ENCODE assay signal across 1 cellular context in genomic region chr12:56687225-56688128, GRCh38.
A peak's percentile ranks its signal among the peaks of the same experiment; 100 is the strongest.
TF ChIP-seq lines count a peak whose summit lies in the region.

No MANE protein-coding gene starts in this region.

TF ChIP-seq in GM12878, 131 proteins besides CTCF, POLR2A, EP300 and RAD21 (continued from another document):
- TF ChIP-seq NKRF (conservative IDR thresholded peaks at IDR 0.05) (peak; percentile 71), NFXL1 (IDR thresholded peaks at IDR 0.05; ENCODE audit: borderline replicate concordance) (no peak), PBX3 (IDR thresholded peaks at IDR 0.05; ENCODE audit: insufficient replicate concordance, low read depth, low read length) (no peak), MLLT1 (IDR thresholded peaks at IDR 0.05) (peak; percentile 73), ASH2L (IDR thresholded peaks at IDR 0.05; ENCODE audit: borderline replicate concordance, low read depth) (no peak), BCL11A (IDR thresholded peaks at IDR 0.05; ENCODE audit: low read depth, low read length) (no peak), TBL1XR1 (IDR thresholded peaks at IDR 0.05; ENCODE audit: low read depth, low read length) (no peak), CREM (IDR thresholded peaks at IDR 0.05; ENCODE audit: low read depth) (no peak), BRCA1 (IDR thresholded peaks at IDR 0.05; ENCODE audit: low read depth, low read length) (no peak), KLF5 (IDR thresholded peaks at IDR 0.05; ENCODE audit: partially characterized antibody) (no peak), SMAD5 (IDR thresholded peaks at IDR 0.05; ENCODE audit: low read depth) (peak; percentile 87), RELA (IDR thresholded peaks at IDR 0.05; ENCODE audit: borderline replicate concordance, partially characterized antibody) (no peak), RB1 (IDR thresholded peaks at IDR 0.05; ENCODE audit: borderline replicate concordance) (0 out of 2 replicates have a peak, but pooled peaks have one; percentile 61), MEF2A (IDR thresholded peaks at IDR 0.05; ENCODE audit: insufficient read depth, low read depth, low read length) (no peak), RAD51 (IDR thresholded peaks at IDR 0.05) (no peak), CBX3 (IDR thresholded peaks at IDR 0.05; ENCODE audit: borderline replicate concordance, low read depth) (no peak), ATF7 (IDR thresholded peaks at IDR 0.05; ENCODE audit: low read depth) (no peak), ESRRA (IDR thresholded peaks at IDR 0.05; ENCODE audit: low read length) (0 out of 2 replicates have a peak, but pooled peaks have one; percentile 38), TCF12 (IDR thresholded peaks at IDR 0.05; ENCODE audit: low read depth, low read length) (no peak), SIX5 (IDR thresholded peaks at IDR 0.05; ENCODE audit: low read depth, low read length, severe bottlenecking) (no peak), ETV6 (conservative IDR thresholded peaks at IDR 0.05 in 1 of 2, IDR thresholded peaks at IDR 0.05 in 1 of 2; ENCODE audit: borderline replicate concordance in 1 of 2, low read depth in 1 of 2) (no peak), SIN3A (IDR thresholded peaks at IDR 0.05; ENCODE audit: low read depth, low read length) (peak; percentile 36; the same call in 1 of the 2 replicates), IKZF1 (conservative IDR thresholded peaks at IDR 0.05) (no peak; the same call in 1 of the 2 replicates), USF2 (IDR thresholded peaks at IDR 0.05; ENCODE audit: borderline replicate concordance, low read depth, low read length) (no peak), YY1 (IDR thresholded peaks at IDR 0.05; ENCODE audit: low read depth, low read length) (peak; percentile 28; the same call in 1 of the 2 replicates), KAT2A (conservative IDR thresholded peaks at IDR 0.05; ENCODE audit: control insufficient read depth, low read depth, low read length) (no peak), ZNF622 (IDR thresholded peaks at IDR 0.05) (no peak), NFYA (IDR thresholded peaks at IDR 0.05; ENCODE audit: borderline replicate concordance, low read depth, low read length) (no peak), POLR2AphosphoS5 (IDR thresholded peaks at IDR 0.05; ENCODE audit: low read length) (peak; percentile 66), RCOR1 (conservative IDR thresholded peaks at IDR 0.05; ENCODE audit: low read depth, low read length) (no peak), TCF3 (IDR thresholded peaks at IDR 0.05; ENCODE audit: borderline replicate concordance, insufficient read depth, low read depth, low read length) (no peak), SMC3 (IDR thresholded peaks at IDR 0.05; ENCODE audit: borderline replicate concordance, low read length) (no peak), TCF7 (IDR thresholded peaks at IDR 0.05; ENCODE audit: borderline replicate concordance) (no peak), MTA2 (IDR thresholded peaks at IDR 0.05; ENCODE audit: low read depth) (no peak), STAT3 (IDR thresholded peaks at IDR 0.05; ENCODE audit: low read depth, low read length) (no peak)
- TF ChIP-seq, protein P1, sequence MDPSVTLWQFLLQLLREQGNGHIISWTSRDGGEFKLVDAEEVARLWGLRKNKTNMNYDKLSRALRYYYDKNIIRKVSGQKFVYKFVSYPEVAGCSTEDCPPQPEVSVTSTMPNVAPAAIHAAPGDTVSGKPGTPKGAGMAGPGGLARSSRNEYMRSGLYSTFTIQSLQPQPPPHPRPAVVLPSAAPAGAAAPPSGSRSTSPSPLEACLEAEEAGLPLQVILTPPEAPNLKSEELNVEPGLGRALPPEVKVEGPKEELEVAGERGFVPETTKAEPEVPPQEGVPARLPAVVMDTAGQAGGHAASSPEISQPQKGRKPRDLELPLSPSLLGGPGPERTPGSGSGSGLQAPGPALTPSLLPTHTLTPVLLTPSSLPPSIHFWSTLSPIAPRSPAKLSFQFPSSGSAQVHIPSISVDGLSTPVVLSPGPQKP (IDR thresholded peaks at IDR 0.05; ENCODE audit: low read depth, low read length): no peak
- TF ChIP-seq, protein P2, sequence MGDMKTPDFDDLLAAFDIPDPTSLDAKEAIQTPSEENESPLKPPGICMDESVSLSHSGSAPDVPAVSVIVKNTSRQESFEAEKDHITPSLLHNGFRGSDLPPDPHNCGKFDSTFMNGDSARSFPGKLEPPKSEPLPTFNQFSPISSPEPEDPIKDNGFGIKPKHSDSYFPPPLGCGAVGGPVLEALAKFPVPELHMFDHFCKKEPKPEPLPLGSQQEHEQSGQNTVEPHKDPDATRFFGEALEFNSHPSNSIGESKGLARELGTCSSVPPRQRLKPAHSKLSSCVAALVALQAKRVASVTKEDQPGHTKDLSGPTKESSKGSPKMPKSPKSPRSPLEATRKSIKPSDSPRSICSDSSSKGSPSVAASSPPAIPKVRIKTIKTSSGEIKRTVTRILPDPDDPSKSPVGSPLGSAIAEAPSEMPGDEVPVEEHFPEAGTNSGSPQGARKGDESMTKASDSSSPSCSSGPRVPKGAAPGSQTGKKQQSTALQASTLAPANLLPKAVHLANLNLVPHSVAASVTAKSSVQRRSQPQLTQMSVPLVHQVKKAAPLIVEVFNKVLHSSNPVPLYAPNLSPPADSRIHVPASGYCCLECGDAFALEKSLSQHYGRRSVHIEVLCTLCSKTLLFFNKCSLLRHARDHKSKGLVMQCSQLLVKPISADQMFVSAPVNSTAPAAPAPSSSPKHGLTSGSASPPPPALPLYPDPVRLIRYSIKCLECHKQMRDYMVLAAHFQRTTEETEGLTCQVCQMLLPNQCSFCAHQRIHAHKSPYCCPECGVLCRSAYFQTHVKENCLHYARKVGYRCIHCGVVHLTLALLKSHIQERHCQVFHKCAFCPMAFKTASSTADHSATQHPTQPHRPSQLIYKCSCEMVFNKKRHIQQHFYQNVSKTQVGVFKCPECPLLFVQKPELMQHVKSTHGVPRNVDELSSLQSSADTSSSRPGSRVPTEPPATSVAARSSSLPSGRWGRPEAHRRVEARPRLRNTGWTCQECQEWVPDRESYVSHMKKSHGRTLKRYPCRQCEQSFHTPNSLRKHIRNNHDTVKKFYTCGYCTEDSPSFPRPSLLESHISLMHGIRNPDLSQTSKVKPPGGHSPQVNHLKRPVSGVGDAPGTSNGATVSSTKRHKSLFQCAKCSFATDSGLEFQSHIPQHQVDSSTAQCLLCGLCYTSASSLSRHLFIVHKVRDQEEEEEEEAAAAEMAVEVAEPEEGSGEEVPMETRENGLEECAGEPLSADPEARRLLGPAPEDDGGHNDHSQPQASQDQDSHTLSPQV (IDR thresholded peaks at IDR 0.05): no peak
- TF ChIP-seq, protein P3, sequence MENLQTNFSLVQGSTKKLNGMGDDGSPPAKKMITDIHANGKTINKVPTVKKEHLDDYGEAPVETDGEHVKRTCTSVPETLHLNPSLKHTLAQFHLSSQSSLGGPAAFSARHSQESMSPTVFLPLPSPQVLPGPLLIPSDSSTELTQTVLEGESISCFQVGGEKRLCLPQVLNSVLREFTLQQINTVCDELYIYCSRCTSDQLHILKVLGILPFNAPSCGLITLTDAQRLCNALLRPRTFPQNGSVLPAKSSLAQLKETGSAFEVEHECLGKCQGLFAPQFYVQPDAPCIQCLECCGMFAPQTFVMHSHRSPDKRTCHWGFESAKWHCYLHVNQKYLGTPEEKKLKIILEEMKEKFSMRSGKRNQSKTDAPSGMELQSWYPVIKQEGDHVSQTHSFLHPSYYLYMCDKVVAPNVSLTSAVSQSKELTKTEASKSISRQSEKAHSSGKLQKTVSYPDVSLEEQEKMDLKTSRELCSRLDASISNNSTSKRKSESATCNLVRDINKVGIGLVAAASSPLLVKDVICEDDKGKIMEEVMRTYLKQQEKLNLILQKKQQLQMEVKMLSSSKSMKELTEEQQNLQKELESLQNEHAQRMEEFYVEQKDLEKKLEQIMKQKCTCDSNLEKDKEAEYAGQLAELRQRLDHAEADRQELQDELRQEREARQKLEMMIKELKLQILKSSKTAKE (IDR thresholded peaks at IDR 0.05; ENCODE audit: low read depth, poor library complexity, severe bottlenecking): no peak
- TF ChIP-seq, protein P4, sequence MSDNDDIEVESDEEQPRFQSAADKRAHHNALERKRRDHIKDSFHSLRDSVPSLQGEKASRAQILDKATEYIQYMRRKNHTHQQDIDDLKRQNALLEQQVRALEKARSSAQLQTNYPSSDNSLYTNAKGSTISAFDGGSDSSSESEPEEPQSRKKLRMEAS (IDR thresholded peaks at IDR 0.05; ENCODE audit: low read depth, low read length): 0 out of 2 replicates have a peak, but pooled peaks have one; percentile 72
TF ChIP-seq in GM12878: peak in this region for 28.
